8 cellular contexts compared by ENCODE assay signal in the genomic region with DNA sequence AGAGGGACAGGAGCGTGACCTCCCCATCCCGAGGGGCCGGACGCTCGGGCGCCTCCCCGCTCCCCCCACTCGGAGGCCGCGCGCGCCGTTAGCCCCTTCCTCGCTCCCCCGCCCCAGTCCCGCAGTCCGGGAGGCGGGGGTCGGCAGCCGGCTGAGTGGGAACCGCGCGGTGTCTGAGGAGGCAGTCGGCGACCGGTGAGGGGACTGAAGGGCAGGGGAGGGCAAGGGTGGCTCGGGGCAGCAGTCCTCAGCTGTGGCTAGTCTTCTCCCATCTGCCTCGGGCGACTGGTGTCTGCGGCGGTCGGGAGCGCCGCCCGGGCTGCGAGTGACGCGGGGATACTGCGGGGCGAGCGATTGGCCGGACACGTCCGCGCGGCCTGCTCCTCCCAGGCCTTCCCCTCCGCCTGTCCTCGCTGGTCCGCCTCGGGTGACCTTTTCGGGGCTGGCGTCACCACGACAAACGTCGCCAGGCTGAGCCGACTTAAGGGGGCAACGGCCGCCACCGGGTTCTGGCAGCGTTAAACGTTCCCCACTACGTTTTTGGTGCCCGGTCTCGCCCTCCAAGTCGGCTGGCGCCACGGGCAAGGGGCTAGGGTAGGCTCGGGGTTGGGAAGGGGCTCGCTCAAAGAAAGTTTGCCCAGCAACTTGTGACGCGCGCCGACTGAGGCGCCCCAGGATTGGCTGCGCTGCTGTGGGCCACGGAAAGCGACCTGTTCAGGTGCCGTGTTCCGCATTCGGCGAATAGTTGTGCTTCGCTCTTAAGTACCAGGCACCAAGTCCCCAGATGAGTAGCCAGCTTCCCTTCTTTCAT. TPM values are rescaled to one million over a fixed set of nuclear protein-coding genes. Genes with fewer than 3 reads are reported as not detected.
DNase-seq lines count a peak whose midpoint lies in the region; ATAC-seq and TF ChIP-seq lines count a peak whose summit lies in the region.

No MANE protein-coding gene starts in this region.

- H3K4me1 ChIP-seq in NT2/D1 (ENCODE audit: insufficient read depth, insufficient read length): peaks cover 6% of the 10 kb centered on the region
- peaks cover 10% of the 10 kb centered on the region for H3K4me1 ChIP-seq in mucosa of descending colon (ENCODE audit: low read depth)

- DNase-seq in Calu3 (peak; percentile 91), HT1080 (ENCODE audit: low read depth) (peak; percentile 84), NT2/D1 (ENCODE audit: low read depth, low spot score) (peak; percentile 88), activated T-cell treated with anti-CD3 and anti-CD28 coated beads for 24 hours (ENCODE audit: low read depth) (peak; percentile 75), epithelial cell of esophagus (ENCODE audit: low read depth) (peak; percentile 92), mucosa of descending colon (peak; percentile 93 to 95 (median 94))
- peak; percentile 70 for DNase-seq in stimulated activated CD8-positive, alpha-beta memory T cell treated with anti-CD3 and anti-CD28 coated beads, Interleukin-4, amount 100 ng/mL, for 24 hours (ENCODE audit: low read depth)

- H3K4me3 ChIP-seq in NT2/D1 (ENCODE audit: insufficient read length, low read depth) (peak overlapping the region; percentile 91), epithelial cell of esophagus (ENCODE audit: low read length) (peak overlapping the region; percentile 87), mucosa of descending colon (peak overlapping the region; percentile 94)

- intact Hi-C loops in Calu3 (cut with micrococcal nuclease; ENCODE audit: unreplicated experiment) (loop anchor here (1.0 kb wide), 1 partner anchor 35 kb away; no protein-coding TSS in a partner anchor), mucosa of descending colon (cut with DNase I, micrococcal nuclease) (no loop called here)

- peak overlapping the region; percentile 91 for H3K9ac ChIP-seq in NT2/D1 (ENCODE audit: insufficient read length, low read depth)

- TF ChIP-seq CTCF in Calu3 (IDR thresholded peaks at IDR 0.05; ENCODE audit: unreplicated experiment) (no peak), epithelial cell of esophagus (IDR thresholded peaks at IDR 0.05; ENCODE audit: insufficient read depth, low read depth, low read length, missing control alignments) (no peak), mucosa of descending colon (IDR thresholded peaks at IDR 0.05) (no peak)

- H3K9me3 Mint-ChIP-seq in Calu3 (ENCODE audit: low read depth, unreplicated experiment): no peaks in the 10 kb centered on the region

- no peaks in the 10 kb centered on the region for H3K27me3 Mint-ChIP-seq in Calu3 (ENCODE audit: unreplicated experiment)

- H3K4me3 Mint-ChIP-seq in Calu3 (ENCODE audit: low read depth, unreplicated experiment): no peak overlapping the region

- ATAC-seq in GM21367 (IDR thresholded peaks at IDR 0.05; ENCODE audit: unreplicated experiment): peak; percentile 59
- ATAC-seq in mucosa of descending colon: peak; percentile 86

- no peaks in the 10 kb centered on the region for H3K36me3 Mint-ChIP-seq in Calu3 (ENCODE audit: insufficient read depth, unreplicated experiment)

- H3K27me3 ChIP-seq in NT2/D1 (ENCODE audit: insufficient read depth, insufficient read length): peaks cover 23% of the 10 kb centered on the region

- no peaks in the 10 kb centered on the region for H3K4me1 Mint-ChIP-seq in Calu3 (ENCODE audit: low read depth, unreplicated experiment)

- H3K36me3 ChIP-seq in NT2/D1 (ENCODE audit: insufficient read depth, insufficient read length, low read length) (peaks cover 8% of the 10 kb centered on the region), mucosa of descending colon (ENCODE audit: low read depth) (no peaks in the 10 kb centered on the region)

- H3K9me3 ChIP-seq in NT2/D1 (ENCODE audit: insufficient read depth, low read length) (no peaks in the 10 kb centered on the region), mucosa of descending colon (no peaks in the 10 kb centered on the region)

- no peak overlapping the region for H3K27ac Mint-ChIP-seq in Calu3 (ENCODE audit: unreplicated experiment)

- BruUV-seq in Calu3 (replicated peaks; lab: Mats Ljungman, UMichigan): no TSS peak

- CTCF ChIA-PET in Calu3 (lab: Charles Lee): interaction anchor here (0.7 to 3.5 kb wide), 8 partner anchors 9 to 135 kb away, joined by 3 to 21 read pairs (median 6); partner anchors contain the start of genes SH3BP5L and ZNF692

RNA-seq across cellular contexts. Expression of gene ZNF672, which starts 0.5 kb away (rescaled TPM):
- 28.3 and 28.7 TPM in 2 replicates for total RNA-seq in Calu3 (2022)
- 27.3 and 28.0 TPM in 2 replicates for total RNA-seq in HT1080 (2014; rRNA removed; shearing (Covaris generic))
- 20.2 and 22.2 TPM in 2 replicates for polyA plus RNA-seq in HT1080 (2015; cell fraction: cytosol; rRNA removed)
- polyA plus RNA-seq in HT1080 (2015; cell fraction: nucleus; rRNA removed): 14.1 and 17.0 TPM in 2 replicates
- total RNA-seq in mucosa of descending colon: 10 to 100 TPM; 29.6 to 38.8 (median 38.3) TPM

RNA-seq across cellular contexts. Expression of gene SH3BP5L, which starts 12.8 kb away (rescaled TPM):
- 25.3 and 27.1 TPM in 2 replicates for total RNA-seq in Calu3 (2022)
- total RNA-seq in HT1080 (2014; rRNA removed; shearing (Covaris generic)): 29.2 and 36.2 TPM in 2 replicates
- polyA plus RNA-seq in HT1080 (2015; cell fraction: cytosol; rRNA removed): 25.2 and 27.8 TPM in 2 replicates
- 38.6 and 42.0 TPM in 2 replicates for polyA plus RNA-seq in HT1080 (2015; cell fraction: nucleus; rRNA removed)
- 10 to 100 TPM; 27.2 to 31.0 (median 29.3) TPM for total RNA-seq in mucosa of descending colon

RNA-seq across cellular contexts. Expression of gene ZNF692, which starts 20.3 kb away (rescaled TPM):
- total RNA-seq in Calu3 (2022): 61.4 and 61.5 TPM in 2 replicates
- total RNA-seq in HT1080 (2014; rRNA removed; shearing (Covaris generic)): 23.5 and 25.8 TPM in 2 replicates
- 18.0 and 19.8 TPM in 2 replicates for polyA plus RNA-seq in HT1080 (2015; cell fraction: cytosol; rRNA removed)
- polyA plus RNA-seq in HT1080 (2015; cell fraction: nucleus; rRNA removed): 272 and 313 TPM in 2 replicates
- 10 to 100 TPM; 26.7 to 51.7 (median 43.6) TPM for total RNA-seq in mucosa of descending colon

Comparison
In these comparisons a context has a peak if more than half of its experiments do, and no peak if none do; other contexts are left out.
1. Peak in every context shown above with its lines: DNase-seq, ATAC-seq and H3K4me3 ChIP-seq.